In the genomic region with DNA sequence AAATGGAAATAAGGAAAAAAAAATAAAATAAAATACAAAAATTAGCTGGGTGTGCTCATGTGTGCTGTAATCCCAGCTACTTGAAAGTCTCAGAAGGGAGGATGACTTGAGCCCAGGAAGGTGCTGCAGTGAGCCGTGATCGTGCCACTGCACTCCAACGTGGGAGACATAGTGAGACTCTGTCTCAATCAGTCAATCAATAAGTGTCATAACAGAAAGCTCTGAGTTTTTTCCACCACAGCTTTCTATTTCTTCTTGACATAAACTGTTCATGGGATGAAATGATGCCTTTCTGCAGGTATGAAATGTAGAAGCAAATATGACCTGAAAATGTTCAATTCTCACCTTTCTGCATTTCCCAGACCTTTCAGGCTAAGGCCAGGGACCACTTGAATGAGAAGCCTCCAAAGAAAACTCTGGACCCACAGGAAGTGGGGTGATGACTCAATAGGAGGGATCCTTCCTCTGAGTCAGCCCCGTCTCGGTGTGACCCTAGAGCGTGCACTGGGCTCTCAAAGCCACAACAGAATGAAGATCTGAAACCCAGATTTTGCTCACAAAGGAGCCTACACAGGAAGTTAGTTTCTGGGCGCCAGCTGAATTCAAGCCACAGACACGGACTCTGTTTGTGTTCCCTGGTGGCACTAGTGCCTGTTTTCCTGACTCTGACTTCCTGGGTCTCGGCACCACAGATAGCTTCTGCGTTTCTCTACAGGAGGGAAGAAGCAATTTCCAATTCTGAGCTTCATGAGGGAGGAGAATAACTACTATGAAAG, we compare ENCODE assay signal across 9 cellular contexts.
DNase-seq lines count a peak whose midpoint lies in the region; ATAC-seq, FAIRE-seq and TF ChIP-seq lines count a peak whose summit lies in the region.
"Had no signal": no experiment of that assay in that cellular context is flagged by ENCODE, and none has a peak within 500 bp of the region (broad histone marks: within the 10 kb centered on the region; RNA-seq: fewer than 3 reads in every experiment).

No MANE protein-coding gene starts in this region.

- CTCF ChIA-PET in PC-3 (lab: Charles Lee): no interaction called here

- peak; percentile 21; the same call in 1 of the 2 replicates for TF ChIP-seq POLR2A in GM12892 (IDR thresholded peaks at IDR 0.05; ENCODE audit: low read depth, low read length)

- no TSS peak for BruUV-seq in PC-3 (replicated peaks; lab: Mats Ljungman, UMichigan)

- no peaks in the 10 kb centered on the region for H3K27me3 ChIP-seq in PC-3 (ENCODE audit: low read length)
- no peaks in the 10 kb centered on the region for H3K27me3 ChIP-seq in foreskin keratinocyte

- ATAC-seq in HG02870 (IDR thresholded peaks at IDR 0.05; ENCODE audit: unreplicated experiment) (peak; percentile 98), PC-3 (peak; percentile 95), foreskin keratinocyte (peak; percentile 97)
- peak; percentile 96 to 97 for ATAC-seq in activated T-cell treated with anti-CD3 and anti-CD28 coated beads, Interleukin-2, amount 50 U/mL, for 4 hours

- peaks cover 16% of the 10 kb centered on the region for H3K36me3 Mint-ChIP-seq in activated T-cell treated with anti-CD3 and anti-CD28 coated beads, Interleukin-2, amount 50 U/mL, for 4 hours (ENCODE audit: insufficient read depth)

- no peaks in the 10 kb centered on the region for H3K27me3 Mint-ChIP-seq in activated T-cell treated with anti-CD3 and anti-CD28 coated beads, Interleukin-2, amount 50 U/mL, for 4 hours (ENCODE audit: low read depth)

- H3K9ac ChIP-seq in PC-3 (ENCODE audit: low read length): peak overlapping the region; percentile 37

- no peaks in the 10 kb centered on the region for H3K9me3 Mint-ChIP-seq in activated T-cell treated with anti-CD3 and anti-CD28 coated beads, Interleukin-2, amount 50 U/mL, for 4 hours

- POLR2A ChIA-PET in PC-3 (lab: Charles Lee; ENCODE audit: unreplicated experiment): interaction anchor here (0.6 kb wide), 1 partner anchor 534 kb away, joined by 4 read pairs; no protein-coding TSS in a partner anchor

- H2AFZ ChIP-seq in PC-3 (ENCODE audit: low read length): 0 out of 2 replicates have a peak overlapping the region, but pooled peaks have one; percentile 30

- TF ChIP-seq CTCF in PC-3 (conservative IDR thresholded peaks at IDR 0.05; ENCODE audit: low read depth, low read length) (no peak), foreskin keratinocyte (conservative IDR thresholded peaks at IDR 0.05) (no peak), retinal pigment epithelial cell (conservative IDR thresholded peaks at IDR 0.05; ENCODE audit: low read depth, low read length) (no peak)

- H3K4me3 ChIP-seq in PC-3 (ENCODE audit: low read length) (peak overlapping the region; percentile 17; the same call in 1 of the 2 replicates), retinal pigment epithelial cell (ENCODE audit: low read length) (peak overlapping the region; percentile 9)

- H3K4me2 ChIP-seq in PC-3 (ENCODE audit: low read length): peak overlapping the region; percentile 69

- no peaks in the 10 kb centered on the region for H3K36me3 ChIP-seq in PC-3 (ENCODE audit: low read depth, low read length)

- intact Hi-C loops in PC-3 (cut with micrococcal nuclease): loop anchor here (10.0 kb wide), 2 partner anchors 55 to 65 kb away; no protein-coding TSS in a partner anchor

- H3K9me3 ChIP-seq in PC-3 (ENCODE audit: low read length): no peaks in the 10 kb centered on the region

- no peaks in the 10 kb centered on the region for H3K79me2 ChIP-seq in PC-3 (ENCODE audit: low read length)

- H4K20me1 ChIP-seq in PC-3 (ENCODE audit: low read length): no peaks in the 10 kb centered on the region

- H3K9me2 ChIP-seq in PC-3 (replicated peaks; ENCODE audit: low read length): no peaks in the 10 kb centered on the region

- peaks cover 61% of the 10 kb centered on the region for H3K4me1 Mint-ChIP-seq in activated T-cell treated with anti-CD3 and anti-CD28 coated beads, Interleukin-2, amount 50 U/mL, for 4 hours (ENCODE audit: low read depth)

- peaks cover 25% of the 10 kb centered on the region for H3K4me1 ChIP-seq in PC-3 (ENCODE audit: insufficient read depth, low read length)
- peaks cover 15% of the 10 kb centered on the region for H3K4me1 ChIP-seq in foreskin keratinocyte

- H3K27ac ChIP-seq in PC-3 (ENCODE audit: low read length) (peak overlapping the region; percentile 78), foreskin keratinocyte (no peak overlapping the region)

- H3K4me3 Mint-ChIP-seq in activated T-cell treated with anti-CD3 and anti-CD28 coated beads, Interleukin-2, amount 50 U/mL, for 4 hours: peak overlapping the region; percentile 73

- FAIRE-seq in GM12892 (lab: Jason Lieb, UNC): peak; percentile 85
- FAIRE-seq: frontal cortex had no signal

- H3F3A ChIP-seq in PC-3 (ENCODE audit: low read length, unreplicated experiment): no peaks in the 10 kb centered on the region

- DNase-seq in GM12892 (ENCODE audit: insufficient read length) (peak; percentile 47), PC-3 (peak; percentile 93), foreskin keratinocyte (peak; percentile 32 to 65), retinal pigment epithelial cell (ENCODE audit: low read depth) (peak; percentile 28), NCI-H446 treated with DMSO at 0.1 percent for 48 hours (lab: John Stamatoyannopoulos, UW) (no peak), NCI-H1048 (lab: John Stamatoyannopoulos, UW) (no peak)
- peak; percentile 55 for DNase-seq in activated T-cell treated with anti-CD3 and anti-CD28 coated beads, Interleukin-2, amount 50 U/mL, for 4 hours

Comparison
In these comparisons a context has a peak if more than half of its experiments do, and no peak if none do; other contexts are left out.
1. DNase-seq: peak in GM12892 (single experiment), PC-3 (single experiment), activated T-cell treated with anti-CD3 and anti-CD28 coated beads, Interleukin-2, amount 50 U/mL, for 4 hours (single experiment), foreskin keratinocyte (2 of 2) and retinal pigment epithelial cell (single experiment); none in NCI-H446 treated with DMSO at 0.1 percent for 48 hours (single experiment) and NCI-H1048 (single experiment).
2. Peak in every context shown above with its lines, with median percentiles within 50 percentile points of each other: ATAC-seq.